Comparison of ENCODE assay signal across 1 cellular context in the genomic region with DNA sequence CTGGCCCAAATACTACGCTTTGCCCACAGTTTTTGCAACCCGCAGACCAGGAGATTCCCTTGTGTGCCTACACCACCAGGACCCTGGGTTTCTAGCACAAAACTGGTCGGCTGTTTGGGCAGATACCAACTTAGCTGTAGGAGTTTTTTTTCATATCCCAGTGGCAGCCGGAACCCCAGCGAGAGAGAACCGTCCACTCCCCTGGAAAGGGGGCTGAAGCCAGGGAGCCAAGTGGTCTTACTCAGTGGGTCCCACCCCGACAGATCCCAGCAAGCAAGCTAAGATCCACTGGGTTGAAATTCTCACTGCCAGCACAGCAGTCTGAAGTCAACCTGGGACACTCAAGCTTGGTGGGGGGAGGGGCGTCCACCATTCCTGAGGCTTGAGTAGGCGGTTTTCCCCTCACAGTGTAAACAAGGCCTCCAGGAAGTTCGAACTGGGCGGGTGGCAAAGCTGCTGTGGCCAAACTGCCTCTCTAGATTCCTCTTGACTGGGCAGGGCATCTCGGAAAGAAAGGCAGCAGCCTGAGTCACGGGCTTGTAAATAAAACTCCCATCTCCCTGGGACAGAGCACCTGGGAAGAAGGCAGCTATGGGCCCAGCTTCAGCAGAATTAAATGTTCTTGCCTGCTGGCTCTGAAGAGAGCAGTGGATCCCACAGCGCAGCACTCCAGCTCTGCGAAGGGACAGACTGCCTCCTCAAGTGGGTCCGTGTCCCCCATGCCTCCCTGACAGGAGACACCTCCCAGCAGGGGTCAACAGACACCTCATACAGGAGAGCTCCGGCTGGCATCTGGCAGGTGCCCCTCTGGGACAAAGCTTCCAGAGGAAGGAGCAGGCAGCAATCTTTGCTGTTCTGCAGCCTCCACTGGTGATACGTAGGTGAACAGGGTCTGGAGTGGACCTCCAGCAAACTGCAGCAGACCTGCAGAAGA.
TF ChIP-seq lines count a peak whose summit lies in the region.
"Not testable (repeated sequence)": the region's sequence is repeated elsewhere in the genome, so short reads cannot be mapped to it uniquely, and the experiment has no call there.

No MANE protein-coding gene starts in this region.

TF ChIP-seq in HepG2, 621 proteins besides CTCF, POLR2A, EP300 and RAD21 (continued from another document):
- TF ChIP-seq NONO (IDR thresholded peaks at IDR 0.05); GABPA (IDR thresholded peaks at IDR 0.05; ENCODE audit: low read depth, low read length); ATF7 (IDR thresholded peaks at IDR 0.05); FOXP1 (IDR thresholded peaks at IDR 0.05): not testable (repeated sequence)
- TF ChIP-seq NONO (CRISPR knock-in tag; conservative IDR thresholded peaks at IDR 0.05) (peak; percentile 42; the same call in 1 of the 2 replicates), SAP130 (CRISPR knock-in tag; IDR thresholded peaks at IDR 0.05; ENCODE audit: low read depth) (peak; percentile 47), GABPA (CRISPR knock-in tag; IDR thresholded peaks at IDR 0.05; ENCODE audit: low read depth) (peak; percentile 65), CBX5 (CRISPR knock-in tag; IDR thresholded peaks at IDR 0.05; ENCODE audit: borderline replicate concordance) (peak; percentile 80; the same call in 1 of the 2 replicates), SOX5 (CRISPR knock-in tag; IDR thresholded peaks at IDR 0.05; ENCODE audit: borderline replicate concordance) (peak; percentile 53; the same call in 1 of the 2 replicates), ZNF792 (CRISPR knock-in tag; IDR thresholded peaks at IDR 0.05) (peak; percentile 59; the same call in 1 of the 2 replicates), HOXA3 (CRISPR knock-in tag; IDR thresholded peaks at IDR 0.05) (peak; percentile 63), ATF7 (CRISPR knock-in tag; IDR thresholded peaks at IDR 0.05) (0 out of 2 replicates have a peak, but pooled peaks have one; percentile 25), ZNF317 (CRISPR knock-in tag; IDR thresholded peaks at IDR 0.05) (0 out of 2 replicates have a peak, but pooled peaks have one; percentile 42), ZNF121 (CRISPR knock-in tag; IDR thresholded peaks at IDR 0.05) (peak; percentile 58; the same call in 1 of the 2 replicates), DMAP1 (CRISPR knock-in tag; IDR thresholded peaks at IDR 0.05) (peak; percentile 63; the same call in 1 of the 2 replicates), ARNT2 (CRISPR knock-in tag; IDR thresholded peaks at IDR 0.05; ENCODE audit: low read depth) (peak; percentile 56; the same call in 1 of the 2 replicates), MED8 (CRISPR knock-in tag; IDR thresholded peaks at IDR 0.05; ENCODE audit: insufficient replicate concordance) (peak; percentile 51), ASH2L (IDR thresholded peaks at IDR 0.05; ENCODE audit: insufficient read length, low read depth, low read length) (peak; percentile 24), GFI1 (CRISPR knock-in tag; IDR thresholded peaks at IDR 0.05; ENCODE audit: borderline replicate concordance) (0 out of 2 replicates have a peak, but pooled peaks have one; percentile 14), GATAD2A (CRISPR knock-in tag; IDR thresholded peaks at IDR 0.05) (peak; percentile 89), FOXP1 (CRISPR knock-in tag; IDR thresholded peaks at IDR 0.05) (peak; percentile 82), FOXJ3 (CRISPR knock-in tag; IDR thresholded peaks at IDR 0.05; ENCODE audit: borderline replicate concordance) (peak; percentile 57; the same call in 1 of the 2 replicates), ZNF205 (CRISPR knock-in tag; IDR thresholded peaks at IDR 0.05) (peak; percentile 75; the same call in 1 of the 2 replicates), SSRP1 (CRISPR knock-in tag; IDR thresholded peaks at IDR 0.05) (0 out of 2 replicates have a peak, but pooled peaks have one; percentile 10)
- TF ChIP-seq, protein P1, sequence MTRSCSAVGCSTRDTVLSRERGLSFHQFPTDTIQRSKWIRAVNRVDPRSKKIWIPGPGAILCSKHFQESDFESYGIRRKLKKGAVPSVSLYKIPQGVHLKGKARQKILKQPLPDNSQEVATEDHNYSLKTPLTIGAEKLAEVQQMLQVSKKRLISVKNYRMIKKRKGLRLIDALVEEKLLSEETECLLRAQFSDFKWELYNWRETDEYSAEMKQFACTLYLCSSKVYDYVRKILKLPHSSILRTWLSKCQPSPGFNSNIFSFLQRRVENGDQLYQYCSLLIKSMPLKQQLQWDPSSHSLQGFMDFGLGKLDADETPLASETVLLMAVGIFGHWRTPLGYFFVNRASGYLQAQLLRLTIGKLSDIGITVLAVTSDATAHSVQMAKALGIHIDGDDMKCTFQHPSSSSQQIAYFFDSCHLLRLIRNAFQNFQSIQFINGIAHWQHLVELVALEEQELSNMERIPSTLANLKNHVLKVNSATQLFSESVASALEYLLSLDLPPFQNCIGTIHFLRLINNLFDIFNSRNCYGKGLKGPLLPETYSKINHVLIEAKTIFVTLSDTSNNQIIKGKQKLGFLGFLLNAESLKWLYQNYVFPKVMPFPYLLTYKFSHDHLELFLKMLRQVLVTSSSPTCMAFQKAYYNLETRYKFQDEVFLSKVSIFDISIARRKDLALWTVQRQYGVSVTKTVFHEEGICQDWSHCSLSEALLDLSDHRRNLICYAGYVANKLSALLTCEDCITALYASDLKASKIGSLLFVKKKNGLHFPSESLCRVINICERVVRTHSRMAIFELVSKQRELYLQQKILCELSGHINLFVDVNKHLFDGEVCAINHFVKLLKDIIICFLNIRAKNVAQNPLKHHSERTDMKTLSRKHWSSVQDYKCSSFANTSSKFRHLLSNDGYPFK (CRISPR knock-in tag; IDR thresholded peaks at IDR 0.05; ENCODE audit: borderline replicate concordance) = peak; percentile 40; the same call in 1 of the 2 replicates
- TF ChIP-seq, protein P2, sequence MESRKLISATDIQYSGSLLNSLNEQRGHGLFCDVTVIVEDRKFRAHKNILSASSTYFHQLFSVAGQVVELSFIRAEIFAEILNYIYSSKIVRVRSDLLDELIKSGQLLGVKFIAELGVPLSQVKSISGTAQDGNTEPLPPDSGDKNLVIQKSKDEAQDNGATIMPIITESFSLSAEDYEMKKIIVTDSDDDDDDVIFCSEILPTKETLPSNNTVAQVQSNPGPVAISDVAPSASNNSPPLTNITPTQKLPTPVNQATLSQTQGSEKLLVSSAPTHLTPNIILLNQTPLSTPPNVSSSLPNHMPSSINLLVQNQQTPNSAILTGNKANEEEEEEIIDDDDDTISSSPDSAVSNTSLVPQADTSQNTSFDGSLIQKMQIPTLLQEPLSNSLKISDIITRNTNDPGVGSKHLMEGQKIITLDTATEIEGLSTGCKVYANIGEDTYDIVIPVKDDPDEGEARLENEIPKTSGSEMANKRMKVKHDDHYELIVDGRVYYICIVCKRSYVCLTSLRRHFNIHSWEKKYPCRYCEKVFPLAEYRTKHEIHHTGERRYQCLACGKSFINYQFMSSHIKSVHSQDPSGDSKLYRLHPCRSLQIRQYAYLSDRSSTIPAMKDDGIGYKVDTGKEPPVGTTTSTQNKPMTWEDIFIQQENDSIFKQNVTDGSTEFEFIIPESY (CRISPR knock-in tag; IDR thresholded peaks at IDR 0.05) = peak; percentile 88
- TF ChIP-seq, protein P3, sequence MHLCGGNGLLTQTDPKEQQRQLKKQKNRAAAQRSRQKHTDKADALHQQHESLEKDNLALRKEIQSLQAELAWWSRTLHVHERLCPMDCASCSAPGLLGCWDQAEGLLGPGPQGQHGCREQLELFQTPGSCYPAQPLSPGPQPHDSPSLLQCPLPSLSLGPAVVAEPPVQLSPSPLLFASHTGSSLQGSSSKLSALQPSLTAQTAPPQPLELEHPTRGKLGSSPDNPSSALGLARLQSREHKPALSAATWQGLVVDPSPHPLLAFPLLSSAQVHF (CRISPR knock-in tag; IDR thresholded peaks at IDR 0.05) = 0 out of 2 replicates have a peak, but pooled peaks have one; percentile 32
- TF ChIP-seq, protein P4, sequence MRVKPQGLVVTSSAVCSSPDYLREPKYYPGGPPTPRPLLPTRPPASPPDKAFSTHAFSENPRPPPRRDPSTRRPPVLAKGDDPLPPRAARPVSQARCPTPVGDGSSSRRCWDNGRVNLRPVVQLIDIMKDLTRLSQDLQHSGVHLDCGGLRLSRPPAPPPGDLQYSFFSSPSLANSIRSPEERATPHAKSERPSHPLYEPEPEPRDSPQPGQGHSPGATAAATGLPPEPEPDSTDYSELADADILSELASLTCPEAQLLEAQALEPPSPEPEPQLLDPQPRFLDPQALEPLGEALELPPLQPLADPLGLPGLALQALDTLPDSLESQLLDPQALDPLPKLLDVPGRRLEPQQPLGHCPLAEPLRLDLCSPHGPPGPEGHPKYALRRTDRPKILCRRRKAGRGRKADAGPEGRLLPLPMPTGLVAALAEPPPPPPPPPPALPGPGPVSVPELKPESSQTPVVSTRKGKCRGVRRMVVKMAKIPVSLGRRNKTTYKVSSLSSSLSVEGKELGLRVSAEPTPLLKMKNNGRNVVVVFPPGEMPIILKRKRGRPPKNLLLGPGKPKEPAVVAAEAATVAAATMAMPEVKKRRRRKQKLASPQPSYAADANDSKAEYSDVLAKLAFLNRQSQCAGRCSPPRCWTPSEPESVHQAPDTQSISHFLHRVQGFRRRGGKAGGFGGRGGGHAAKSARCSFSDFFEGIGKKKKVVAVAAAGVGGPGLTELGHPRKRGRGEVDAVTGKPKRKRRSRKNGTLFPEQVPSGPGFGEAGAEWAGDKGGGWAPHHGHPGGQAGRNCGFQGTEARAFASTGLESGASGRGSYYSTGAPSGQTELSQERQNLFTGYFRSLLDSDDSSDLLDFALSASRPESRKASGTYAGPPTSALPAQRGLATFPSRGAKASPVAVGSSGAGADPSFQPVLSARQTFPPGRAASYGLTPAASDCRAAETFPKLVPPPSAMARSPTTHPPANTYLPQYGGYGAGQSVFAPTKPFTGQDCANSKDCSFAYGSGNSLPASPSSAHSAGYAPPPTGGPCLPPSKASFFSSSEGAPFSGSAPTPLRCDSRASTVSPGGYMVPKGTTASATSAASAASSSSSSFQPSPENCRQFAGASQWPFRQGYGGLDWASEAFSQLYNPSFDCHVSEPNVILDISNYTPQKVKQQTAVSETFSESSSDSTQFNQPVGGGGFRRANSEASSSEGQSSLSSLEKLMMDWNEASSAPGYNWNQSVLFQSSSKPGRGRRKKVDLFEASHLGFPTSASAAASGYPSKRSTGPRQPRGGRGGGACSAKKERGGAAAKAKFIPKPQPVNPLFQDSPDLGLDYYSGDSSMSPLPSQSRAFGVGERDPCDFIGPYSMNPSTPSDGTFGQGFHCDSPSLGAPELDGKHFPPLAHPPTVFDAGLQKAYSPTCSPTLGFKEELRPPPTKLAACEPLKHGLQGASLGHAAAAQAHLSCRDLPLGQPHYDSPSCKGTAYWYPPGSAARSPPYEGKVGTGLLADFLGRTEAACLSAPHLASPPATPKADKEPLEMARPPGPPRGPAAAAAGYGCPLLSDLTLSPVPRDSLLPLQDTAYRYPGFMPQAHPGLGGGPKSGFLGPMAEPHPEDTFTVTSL (CRISPR knock-in tag; IDR thresholded peaks at IDR 0.05; ENCODE audit: borderline replicate concordance) = peak; percentile 32; the same call in 1 of the 2 replicates
- TF ChIP-seq, protein P5, sequence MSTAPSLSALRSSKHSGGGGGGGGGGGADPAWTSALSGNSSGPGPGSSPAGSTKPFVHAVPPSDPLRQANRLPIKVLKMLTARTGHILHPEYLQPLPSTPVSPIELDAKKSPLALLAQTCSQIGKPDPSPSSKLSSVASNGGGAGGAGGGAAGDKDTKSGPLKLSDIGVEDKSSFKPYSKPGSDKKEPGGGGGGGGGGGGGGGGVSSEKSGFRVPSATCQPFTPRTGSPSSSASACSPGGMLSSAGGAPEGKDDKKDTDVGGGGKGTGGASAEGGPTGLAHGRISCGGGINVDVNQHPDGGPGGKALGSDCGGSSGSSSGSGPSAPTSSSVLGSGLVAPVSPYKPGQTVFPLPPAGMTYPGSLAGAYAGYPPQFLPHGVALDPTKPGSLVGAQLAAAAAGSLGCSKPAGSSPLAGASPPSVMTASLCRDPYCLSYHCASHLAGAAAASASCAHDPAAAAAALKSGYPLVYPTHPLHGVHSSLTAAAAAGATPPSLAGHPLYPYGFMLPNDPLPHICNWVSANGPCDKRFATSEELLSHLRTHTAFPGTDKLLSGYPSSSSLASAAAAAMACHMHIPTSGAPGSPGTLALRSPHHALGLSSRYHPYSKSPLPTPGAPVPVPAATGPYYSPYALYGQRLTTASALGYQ (CRISPR knock-in tag; IDR thresholded peaks at IDR 0.05) = 0 out of 2 replicates have a peak, but pooled peaks have one; percentile 29
